Comparison of ENCODE assay signal across 11 cellular contexts in genomic region chr18:62744076-62744705, GRCh38. TPM values are rescaled to one million over a fixed set of nuclear protein-coding genes. Genes with fewer than 3 reads are reported as not detected.
A peak's percentile ranks its signal among the peaks of the same experiment; 100 is the strongest.
DNase-seq lines count a peak whose midpoint lies in the region; ATAC-seq and TF ChIP-seq lines count a peak whose summit lies in the region.
"Had no signal": no experiment of that assay in that cellular context is flagged by ENCODE, and none has a peak within 500 bp of the region (broad histone marks: within the 10 kb centered on the region; RNA-seq: fewer than 3 reads in every experiment).

No MANE protein-coding gene starts in this region.

- no TSS peak for BruUV-seq in Calu3 (replicated peaks; lab: Mats Ljungman, UMichigan)

- H3K9me3 Mint-ChIP-seq in Calu3 (ENCODE audit: low read depth, unreplicated experiment) = no peaks in the 10 kb centered on the region
- H3K9me3 Mint-ChIP-seq in activated CD8-positive, alpha-beta memory T cell treated with anti-CD3 and anti-CD28 coated beads, Interleukin-2, amount 10 ng/mL, durations not matched to agents 7 days and 5 days (ENCODE audit: low read depth) = no peaks in the 10 kb centered on the region
- H3K9me3 Mint-ChIP-seq in CD4-positive, alpha-beta T cell = no peaks in the 10 kb centered on the region
- H3K9me3 Mint-ChIP-seq: CD4-positive, alpha-beta memory T cell had no signal

- 100% methylated on average over 3 of the region's 3 CpGs; no CpG with 5 or more reads in 1 of the 2 donors for WGBS in gastroesophageal sphincter (ENCODE audit: low coverage in 1 of 2), 2 donors

- CTCF ChIA-PET in Calu3 (lab: Charles Lee) = interaction anchor here (0.6 to 1.3 kb wide), 2 partner anchors 12 to 108 kb away, joined by 3 read pairs; no protein-coding TSS in a partner anchor
- CTCF ChIA-PET in activated CD8-positive, alpha-beta memory T cell treated with anti-CD3 and anti-CD28 coated beads, Interleukin-2, amount 10 ng/mL, durations not matched to agents 7 days and 5 days (lab: Charles Lee) = interaction anchor here (0.6 kb wide), 1 partner anchor 31 kb away, joined by 3 read pairs; no protein-coding TSS in a partner anchor
- CTCF ChIA-PET in CD4-positive, alpha-beta T cell (lab: Charles Lee) = no interaction called here

- H3K27me3 Mint-ChIP-seq in Calu3 (ENCODE audit: unreplicated experiment) = no peaks in the 10 kb centered on the region
- H3K27me3 Mint-ChIP-seq in activated CD8-positive, alpha-beta memory T cell treated with anti-CD3 and anti-CD28 coated beads, Interleukin-2, amount 10 ng/mL, durations not matched to agents 7 days and 5 days = no peaks in the 10 kb centered on the region
- no peaks in the 10 kb centered on the region for H3K27me3 Mint-ChIP-seq in CD4-positive, alpha-beta T cell

- TF ChIP-seq EP300 in gastroesophageal sphincter (IDR thresholded peaks at IDR 0.05) = no peak

- DNase-seq in Calu3 (no peak), COLO829 (ENCODE audit: low spot score) (no peak), SW 1271 (lab: John Stamatoyannopoulos, UW) (no peak)
- no peak for DNase-seq in activated CD8-positive, alpha-beta memory T cell treated with anti-CD3 and anti-CD28 coated beads, Interleukin-2, amount 10 ng/mL, durations not matched to agents 7 days and 5 days
- DNase-seq in CD4-positive, alpha-beta T cell = no peak
- DNase-seq: activated effector memory CD4-positive, alpha-beta T cell treated with Interleukin-2 at 50 U/mL for 16 hours; CD4-positive, alpha-beta memory T cell; NCI-H1417 treated with DMSO at 0.1 percent for 48 hours had no signal

- TF ChIP-seq CTCF in Calu3 (IDR thresholded peaks at IDR 0.05; ENCODE audit: unreplicated experiment) = no peak
- no peak for TF ChIP-seq CTCF in gastroesophageal sphincter (IDR thresholded peaks at IDR 0.05)
- no peak for TF ChIP-seq CTCF in CD4-positive, alpha-beta T cell (IDR thresholded peaks at IDR 0.05)

- intact Hi-C loops in Calu3 (cut with micrococcal nuclease; ENCODE audit: unreplicated experiment) = no loop called here
- intact Hi-C loops in CD4-positive, alpha-beta T cell (cut with DNase I, micrococcal nuclease) = no loop called here

- no peak overlapping the region for H3K4me3 Mint-ChIP-seq in Calu3 (ENCODE audit: low read depth, unreplicated experiment)
- no peak overlapping the region for H3K4me3 Mint-ChIP-seq in activated CD8-positive, alpha-beta memory T cell treated with anti-CD3 and anti-CD28 coated beads, Interleukin-2, amount 10 ng/mL, durations not matched to agents 7 days and 5 days
- H3K4me3 Mint-ChIP-seq in CD4-positive, alpha-beta T cell = no peak overlapping the region
- H3K4me3 Mint-ChIP-seq: CD4-positive, alpha-beta memory T cell had no signal

- H3K36me3 Mint-ChIP-seq in Calu3 (ENCODE audit: insufficient read depth, unreplicated experiment) = no peaks in the 10 kb centered on the region
- H3K36me3 Mint-ChIP-seq in activated CD8-positive, alpha-beta memory T cell treated with anti-CD3 and anti-CD28 coated beads, Interleukin-2, amount 10 ng/mL, durations not matched to agents 7 days and 5 days = peaks cover 2% of the 10 kb centered on the region
- H3K36me3 Mint-ChIP-seq in CD4-positive, alpha-beta T cell (ENCODE audit: low read depth) = no peaks in the 10 kb centered on the region

- TF ChIP-seq POLR2A in gastroesophageal sphincter (IDR thresholded peaks at IDR 0.05) = no peak

- peak overlapping the region; percentile 19 for H3K27ac Mint-ChIP-seq in Calu3 (ENCODE audit: unreplicated experiment)
- H3K27ac Mint-ChIP-seq in activated CD8-positive, alpha-beta memory T cell treated with anti-CD3 and anti-CD28 coated beads, Interleukin-2, amount 10 ng/mL, durations not matched to agents 7 days and 5 days = no peak overlapping the region
- no peak overlapping the region for H3K27ac Mint-ChIP-seq in CD4-positive, alpha-beta T cell

- no peaks in the 10 kb centered on the region for H3K27me3 ChIP-seq in gastroesophageal sphincter
- no peaks in the 10 kb centered on the region for H3K27me3 ChIP-seq in CD4-positive, alpha-beta T cell (ENCODE audit: control insufficient read depth, insufficient read depth, low read length)

- no peak overlapping the region for H3K4me3 ChIP-seq in gastroesophageal sphincter

- POLR2A ChIA-PET in CD4-positive, alpha-beta T cell (lab: Charles Lee) = no interaction called here

- peaks cover 0 to 50% (median 8%) of the 10 kb centered on the region in 3 donors for H3K4me1 ChIP-seq in gastroesophageal sphincter

- no peaks in the 10 kb centered on the region for H3K9me3 ChIP-seq in gastroesophageal sphincter
- no peaks in the 10 kb centered on the region for H3K9me3 ChIP-seq in CD4-positive, alpha-beta T cell (ENCODE audit: control insufficient read depth, low read length)

- H3K36me3 ChIP-seq in gastroesophageal sphincter = no peaks in the 10 kb centered on the region

- H3K4me1 Mint-ChIP-seq in Calu3 (ENCODE audit: low read depth, unreplicated experiment) = peaks cover 33% of the 10 kb centered on the region
- no peaks in the 10 kb centered on the region for H3K4me1 Mint-ChIP-seq in activated CD8-positive, alpha-beta memory T cell treated with anti-CD3 and anti-CD28 coated beads, Interleukin-2, amount 10 ng/mL, durations not matched to agents 7 days and 5 days
- peaks cover 11% of the 10 kb centered on the region for H3K4me1 Mint-ChIP-seq in CD4-positive, alpha-beta T cell (ENCODE audit: low read depth)

- H3K27ac ChIP-seq in gastroesophageal sphincter = peak overlapping the region in 3 of 4 donors; percentile 5 to 38 (median 30)
- H3K27ac ChIP-seq in CD4-positive, alpha-beta T cell (ENCODE audit: low read depth, low read length) = no peak overlapping the region

- peak; percentile 65 for ATAC-seq in GM21619 (IDR thresholded peaks at IDR 0.05; ENCODE audit: unreplicated experiment)
- ATAC-seq in HG03558 (IDR thresholded peaks at IDR 0.05; ENCODE audit: extremely low read depth, unreplicated experiment) = peak; percentile 81
- no peak for ATAC-seq in gastroesophageal sphincter
- ATAC-seq in activated CD8-positive, alpha-beta memory T cell treated with anti-CD3 and anti-CD28 coated beads, Interleukin-2, amount 10 ng/mL, durations not matched to agents 7 days and 5 days = no peak
- ATAC-seq in CD4-positive, alpha-beta T cell (ENCODE audit: poor library complexity) = no peak

RNA-seq across cellular contexts. Expression of gene PHLPP1, which starts 28.9 kb away (rescaled TPM):
- total RNA-seq in Calu3 (2022) (28.0 and 32.8 TPM in 2 replicates), gastroesophageal sphincter (10 to 100 TPM; 10.8 to 19.1 (median 16.3) TPM)
- total RNA-seq in activated CD8-positive, alpha-beta memory T cell treated with anti-CD3 and anti-CD28 coated beads, Interleukin-2, amount 10 ng/mL, durations not matched to agents 7 days and 5 days = 10 to 100 TPM in 1 of 2 experiments, 1 to 10 TPM in 1; 9.8 to 18.3 TPM
- total RNA-seq in CD4-positive, alpha-beta T cell = 1 to 10 TPM; 6.8 to 7.1 TPM

Comparison
In these comparisons a context has a peak if more than half of its experiments do, and no peak if none do; other contexts are left out.
1. ATAC-seq: peak in GM21619 (single experiment) and HG03558 (single experiment); none in gastroesophageal sphincter (single experiment), activated CD8-positive, alpha-beta memory T cell treated with anti-CD3 and anti-CD28 coated beads, Interleukin-2, amount 10 ng/mL, durations not matched to agents 7 days and 5 days (single experiment) and CD4-positive, alpha-beta T cell (single experiment).